In genomic region chr6:134636221-134636830, GRCh38 we compare ENCODE assay signal across 11 cellular contexts.
DNase-seq lines count a peak whose midpoint lies in the region; ATAC-seq and TF ChIP-seq lines count a peak whose summit lies in the region.
"Had no signal": no experiment of that assay in that cellular context is flagged by ENCODE, and none has a peak within 500 bp of the region (broad histone marks: within the 10 kb centered on the region; RNA-seq: fewer than 3 reads in every experiment).

No MANE protein-coding gene starts in this region.

- H2BK120ac ChIP-seq in IMR-90 (ENCODE audit: low read depth, low read length), result no peak overlapping the region

- no peak overlapping the region for H3K14ac ChIP-seq in IMR-90 (replicated peaks; ENCODE audit: low read depth, low read length)

- H3K9ac ChIP-seq in IMR-90 (ENCODE audit: low read depth, low read length), result no peak overlapping the region
- H3K9ac ChIP-seq: BLaER1 had no signal

- no peaks in the 10 kb centered on the region for H3K27me3 Mint-ChIP-seq in activated CD4-positive, alpha-beta memory T cell treated with anti-CD3 and anti-CD28 coated beads for 36 hours
- H3K27me3 Mint-ChIP-seq in activated CD4-positive, alpha-beta memory T cell treated with anti-CD3 and anti-CD28 coated beads, Interleukin-2, amount 10 ng/mL, durations not matched to agents 7 days and 5 days, result peaks cover 3% of the 10 kb centered on the region
- no peaks in the 10 kb centered on the region for H3K27me3 Mint-ChIP-seq in activated naive CD8-positive, alpha-beta T cell treated with anti-CD3 and anti-CD28 coated beads for 36 hours
- peaks cover 4 to 7% of the 10 kb centered on the region in 2 donors for H3K27me3 Mint-ChIP-seq in stimulated activated naive B cell treated with anti-CD40 and anti-IgM and Interleukin-4, amounts not matched to agents 10 μg/mL and 1 μg/mL and 100 μg/mL, for 72 hours

- no peaks in the 10 kb centered on the region for H3K9me3 ChIP-seq in IMR-90 (ENCODE audit: control insufficient read depth, insufficient read depth, low read length)

- H2BK20ac ChIP-seq in IMR-90 (ENCODE audit: low read depth, low read length), result no peak overlapping the region

- no peak overlapping the region for H2AFZ ChIP-seq in IMR-90 (replicated peaks; ENCODE audit: low read length, poor library complexity)

- H3K18ac ChIP-seq in IMR-90 (ENCODE audit: low read depth, low read length), result no peak overlapping the region

- H3K4ac ChIP-seq in IMR-90 (ENCODE audit: low read depth, low read length), result no peak overlapping the region

- no peak overlapping the region for H2BK5ac ChIP-seq in IMR-90 (ENCODE audit: low read depth, low read length, poor library complexity, severe bottlenecking)

- peaks cover 53% of the 10 kb centered on the region for H3K4me1 Mint-ChIP-seq in activated CD4-positive, alpha-beta memory T cell treated with anti-CD3 and anti-CD28 coated beads for 36 hours (ENCODE audit: low read depth)
- peaks cover 45% of the 10 kb centered on the region for H3K4me1 Mint-ChIP-seq in activated CD4-positive, alpha-beta memory T cell treated with anti-CD3 and anti-CD28 coated beads, Interleukin-2, amount 10 ng/mL, durations not matched to agents 7 days and 5 days
- H3K4me1 Mint-ChIP-seq in activated naive CD8-positive, alpha-beta T cell treated with anti-CD3 and anti-CD28 coated beads for 36 hours, result peaks cover 46% of the 10 kb centered on the region
- H3K4me1 Mint-ChIP-seq in stimulated activated naive B cell treated with anti-CD40 and anti-IgM and Interleukin-4, amounts not matched to agents 10 μg/mL and 1 μg/mL and 100 μg/mL, for 72 hours, result peaks cover 32 to 49% of the 10 kb centered on the region in 2 donors

- H3K9me1 ChIP-seq in IMR-90 (ENCODE audit: insufficient read depth, low read length), result no peaks in the 10 kb centered on the region

- no peak overlapping the region for H3K4me3 ChIP-seq in IMR-90 (ENCODE audit: insufficient read depth, low read depth, low read length)
- H3K4me3 ChIP-seq: BLaER1 had no signal

- 80% methylated on average over 2 of the region's 7 CpGs; no CpG with 5 or more reads in 1 of the 2 experiments for WGBS in IMR-90 (ENCODE audit: extremely low coverage in 2 of 2, insufficient read length in 1 of 2), 2 experiments

- TF ChIP-seq RAD21 in IMR-90 (IDR thresholded peaks at IDR 0.05; ENCODE audit: low read length), result no peak

- H3K36me3 Mint-ChIP-seq in activated CD4-positive, alpha-beta memory T cell treated with anti-CD3 and anti-CD28 coated beads for 36 hours, result no peaks in the 10 kb centered on the region
- peaks cover 4% of the 10 kb centered on the region for H3K36me3 Mint-ChIP-seq in activated CD4-positive, alpha-beta memory T cell treated with anti-CD3 and anti-CD28 coated beads, Interleukin-2, amount 10 ng/mL, durations not matched to agents 7 days and 5 days (ENCODE audit: low read depth)
- peaks cover 6% of the 10 kb centered on the region for H3K36me3 Mint-ChIP-seq in activated naive CD8-positive, alpha-beta T cell treated with anti-CD3 and anti-CD28 coated beads for 36 hours
- peaks cover 2 to 5% of the 10 kb centered on the region in 2 donors for H3K36me3 Mint-ChIP-seq in stimulated activated naive B cell treated with anti-CD40 and anti-IgM and Interleukin-4, amounts not matched to agents 10 μg/mL and 1 μg/mL and 100 μg/mL, for 72 hours

- POLR2A ChIA-PET in activated CD4-positive, alpha-beta memory T cell treated with anti-CD3 and anti-CD28 coated beads for 36 hours (lab: Charles Lee), result no interaction called here
- POLR2A ChIA-PET in activated CD4-positive, alpha-beta memory T cell treated with anti-CD3 and anti-CD28 coated beads, Interleukin-2, amount 10 ng/mL, durations not matched to agents 7 days and 5 days (lab: Charles Lee), result interaction anchor here (1.2 kb wide), 1 partner anchor 458 kb away, joined by 3 read pairs; no protein-coding TSS in a partner anchor
- POLR2A ChIA-PET in IMR-90 (lab: Charles Lee; ENCODE audit: unreplicated experiment), result no interaction called here

- in situ Hi-C loops in IMR-90 (cut with MboI; ENCODE audit: low sequenced_read_pairs), result no loop called here

- CTCF ChIA-PET in activated CD4-positive, alpha-beta memory T cell treated with anti-CD3 and anti-CD28 coated beads for 36 hours (lab: Charles Lee), result interaction anchor here (0.8 to 3.0 kb wide), 4 partner anchors 8 to 480 kb away, joined by 3 to 16 read pairs (median 6); no protein-coding TSS in a partner anchor
- CTCF ChIA-PET in activated CD4-positive, alpha-beta memory T cell treated with anti-CD3 and anti-CD28 coated beads, Interleukin-2, amount 10 ng/mL, durations not matched to agents 7 days and 5 days (lab: Charles Lee), result interaction anchor here (1.1 to 2.5 kb wide), 2 partner anchors 304 to 512 kb away, joined by 4 to 5 read pairs; no protein-coding TSS in a partner anchor
- CTCF ChIA-PET in IMR-90 (lab: Yijun Ruan, JAX), result no interaction called here

- H3K9me3 Mint-ChIP-seq in activated CD4-positive, alpha-beta memory T cell treated with anti-CD3 and anti-CD28 coated beads for 36 hours, result no peaks in the 10 kb centered on the region
- H3K9me3 Mint-ChIP-seq in activated CD4-positive, alpha-beta memory T cell treated with anti-CD3 and anti-CD28 coated beads, Interleukin-2, amount 10 ng/mL, durations not matched to agents 7 days and 5 days, result no peaks in the 10 kb centered on the region
- peaks cover 2% of the 10 kb centered on the region for H3K9me3 Mint-ChIP-seq in activated naive CD8-positive, alpha-beta T cell treated with anti-CD3 and anti-CD28 coated beads for 36 hours
- no peaks in the 10 kb centered on the region for H3K9me3 Mint-ChIP-seq in stimulated activated naive B cell treated with anti-CD40 and anti-IgM and Interleukin-4, amounts not matched to agents 10 μg/mL and 1 μg/mL and 100 μg/mL, for 72 hours

- H2BK15ac ChIP-seq in IMR-90 (ENCODE audit: low read depth, low read length), result no peak overlapping the region

- dilution Hi-C loops in IMR-90 (cut with HindIII; ENCODE audit: low sequenced_read_pairs, unreplicated experiment), result no loop called here

- no peak overlapping the region for H4K8ac ChIP-seq in IMR-90 (ENCODE audit: low read depth in 2 of 2, low read length in 2 of 2)

- H4K91ac ChIP-seq in IMR-90 (ENCODE audit: insufficient read depth, low read depth, low read length), result no peak overlapping the region

- no peak overlapping the region for H3K27ac ChIP-seq in IMR-90 (ENCODE audit: insufficient read depth, low read length)
- H3K27ac ChIP-seq: BLaER1 had no signal

- no peak overlapping the region for H2AK5ac ChIP-seq in IMR-90 (ENCODE audit: low read depth, low read length)

- no peak for TF ChIP-seq POLR2A in IMR-90 (IDR thresholded peaks at IDR 0.05; ENCODE audit: low read depth, low read length)

- TF ChIP-seq CTCF in IMR-90 (conservative IDR thresholded peaks at IDR 0.05; ENCODE audit: low read depth, low read length), result no peak

- DNase-seq in activated CD4-positive, alpha-beta memory T cell treated with anti-CD3 and anti-CD28 coated beads for 36 hours, result peak; percentile 65
- DNase-seq in activated CD4-positive, alpha-beta memory T cell treated with anti-CD3 and anti-CD28 coated beads, Interleukin-2, amount 10 ng/mL, durations not matched to agents 7 days and 5 days, result no peak
- DNase-seq in IMR-90, result peak; percentile 39
- DNase-seq in activated naive CD8-positive, alpha-beta T cell treated with anti-CD3 and anti-CD28 coated beads for 36 hours, result peak; percentile 15
- peak; percentile 38 for DNase-seq in stimulated activated naive B cell treated with anti-CD40 and anti-IgM and Interleukin-4, amounts not matched to agents 10 μg/mL and 1 μg/mL and 100 μg/mL, for 72 hours
- no peak for DNase-seq in MV-4-11 (lab: John Stamatoyannopoulos, UW)
- DNase-seq in ureter (ENCODE audit: low spot score), result no peak
- DNase-seq: cortex of kidney, retina had no signal

- H3K23ac ChIP-seq in IMR-90 (ENCODE audit: low read depth, low read length), result no peak overlapping the region

- no peak overlapping the region for H4K5ac ChIP-seq in IMR-90 (ENCODE audit: low read depth, low read length)

- peaks cover 3% of the 10 kb centered on the region for H3K4me1 ChIP-seq in IMR-90 (ENCODE audit: control insufficient read depth, insufficient read depth, low read length)

- ATAC-seq in IMR-90 (ENCODE audit: low read depth) (no peak), GM19328 (IDR thresholded peaks at IDR 0.05; ENCODE audit: unreplicated experiment) (no peak)
- peak; percentile 78 to 86 for ATAC-seq in stimulated activated naive B cell treated with anti-CD40 and anti-IgM and Interleukin-4, amounts not matched to agents 10 μg/mL and 1 μg/mL and 100 μg/mL, for 72 hours (replicated peaks)

- no TSS peak for BruUV-seq in IMR-90 (replicated peaks; lab: Mats Ljungman, UMichigan)

- H3K4me3 Mint-ChIP-seq in activated CD4-positive, alpha-beta memory T cell treated with anti-CD3 and anti-CD28 coated beads for 36 hours, result no peak overlapping the region
- H3K4me3 Mint-ChIP-seq in activated CD4-positive, alpha-beta memory T cell treated with anti-CD3 and anti-CD28 coated beads, Interleukin-2, amount 10 ng/mL, durations not matched to agents 7 days and 5 days, result no peak overlapping the region
- H3K4me3 Mint-ChIP-seq in activated naive CD8-positive, alpha-beta T cell treated with anti-CD3 and anti-CD28 coated beads for 36 hours, result no peak overlapping the region
- no peak overlapping the region for H3K4me3 Mint-ChIP-seq in stimulated activated naive B cell treated with anti-CD40 and anti-IgM and Interleukin-4, amounts not matched to agents 10 μg/mL and 1 μg/mL and 100 μg/mL, for 72 hours

- H3K4me2 ChIP-seq in IMR-90 (ENCODE audit: low read depth, low read length), result no peak overlapping the region
- H3K4me2 ChIP-seq: BLaER1 had no signal

- no peak overlapping the region for H3K56ac ChIP-seq in IMR-90 (ENCODE audit: extremely low read depth, insufficient read depth, low read length)

- H4K20me1 ChIP-seq in IMR-90 (ENCODE audit: insufficient read depth, low read length), result no peaks in the 10 kb centered on the region
- H4K20me1 ChIP-seq: BLaER1 had no signal

- H3K27me3 ChIP-seq in IMR-90 (ENCODE audit: control insufficient read depth, insufficient read depth, low read length), result no peaks in the 10 kb centered on the region
- H3K27me3 ChIP-seq: BLaER1 had no signal

- no peak overlapping the region for H2AK9ac ChIP-seq in IMR-90 (replicated peaks; ENCODE audit: low read depth, low read length, poor library complexity)

- intact Hi-C loops in activated CD4-positive, alpha-beta memory T cell treated with anti-CD3 and anti-CD28 coated beads for 36 hours (cut with micrococcal nuclease), result loop anchor here (1.0 to 10.0 kb wide), 2 partner anchors 262 to 462 kb away; no protein-coding TSS in a partner anchor
- intact Hi-C loops in IMR-90 (cut with micrococcal nuclease), result no loop called here

- no peaks in the 10 kb centered on the region for H3K79me1 ChIP-seq in IMR-90 (ENCODE audit: low read depth in 1 of 2, low read length in 2 of 2)

- no peaks in the 10 kb centered on the region for H3K36me3 ChIP-seq in IMR-90 (ENCODE audit: control insufficient read depth, insufficient read depth, low read length)
- H3K36me3 ChIP-seq: BLaER1 had no signal

- H3K27ac Mint-ChIP-seq in activated CD4-positive, alpha-beta memory T cell treated with anti-CD3 and anti-CD28 coated beads for 36 hours, result peak overlapping the region; percentile 2
- H3K27ac Mint-ChIP-seq in activated CD4-positive, alpha-beta memory T cell treated with anti-CD3 and anti-CD28 coated beads, Interleukin-2, amount 10 ng/mL, durations not matched to agents 7 days and 5 days, result no peak overlapping the region
- H3K27ac Mint-ChIP-seq in activated naive CD8-positive, alpha-beta T cell treated with anti-CD3 and anti-CD28 coated beads for 36 hours, result no peak overlapping the region
- no peak overlapping the region for H3K27ac Mint-ChIP-seq in stimulated activated naive B cell treated with anti-CD40 and anti-IgM and Interleukin-4, amounts not matched to agents 10 μg/mL and 1 μg/mL and 100 μg/mL, for 72 hours

Comparison
In these comparisons a context has a peak if more than half of its experiments do, and no peak if none do; other contexts are left out.
1. DNase-seq: peak in activated CD4-positive, alpha-beta memory T cell treated with anti-CD3 and anti-CD28 coated beads for 36 hours (single experiment), IMR-90 (single experiment), activated naive CD8-positive, alpha-beta T cell treated with anti-CD3 and anti-CD28 coated beads for 36 hours (single experiment) and stimulated activated naive B cell treated with anti-CD40 and anti-IgM and Interleukin-4, amounts not matched to agents 10 μg/mL and 1 μg/mL and 100 μg/mL, for 72 hours (single experiment); none in activated CD4-positive, alpha-beta memory T cell treated with anti-CD3 and anti-CD28 coated beads, Interleukin-2, amount 10 ng/mL, durations not matched to agents 7 days and 5 days (single experiment), MV-4-11 (single experiment) and ureter (single experiment).
2. ATAC-seq: peak in stimulated activated naive B cell treated with anti-CD40 and anti-IgM and Interleukin-4, amounts not matched to agents 10 μg/mL and 1 μg/mL and 100 μg/mL, for 72 hours (2 of 2); none in IMR-90 (single experiment) and GM19328 (single experiment).